Comparison of ENCODE assay signal across 1 cellular context in genomic region chr10:74056081-74056818, GRCh38.
TF ChIP-seq lines count a peak whose summit lies in the region.

No MANE protein-coding gene starts in this region.

TF ChIP-seq in GM12878, 131 proteins besides CTCF, POLR2A, EP300 and RAD21 (continued from another document and continues in another):
- TF ChIP-seq E2F8 (IDR thresholded peaks at IDR 0.05; ENCODE audit: low read depth, partially characterized antibody) (no peak), BCL11A (IDR thresholded peaks at IDR 0.05; ENCODE audit: low read depth, low read length) (peak; percentile 27; the same call in 1 of the 2 replicates), ASH2L (IDR thresholded peaks at IDR 0.05; ENCODE audit: borderline replicate concordance, low read depth) (no peak), SREBF1 (IDR thresholded peaks at IDR 0.05; ENCODE audit: low read length) (no peak), PML (IDR thresholded peaks at IDR 0.05; ENCODE audit: low read length) (no peak), GABPA (IDR thresholded peaks at IDR 0.05; ENCODE audit: low read depth) (peak; percentile 45; the same call in 1 of the 2 replicates), IKZF1 (conservative IDR thresholded peaks at IDR 0.05) (peak; percentile 76), FOXK2 (IDR thresholded peaks at IDR 0.05) (no peak), ELK1 (IDR thresholded peaks at IDR 0.05; ENCODE audit: low read depth, low read length) (no peak), MAX (IDR thresholded peaks at IDR 0.05; ENCODE audit: low read depth, low read length) (no peak), TAF1 (IDR thresholded peaks at IDR 0.05; ENCODE audit: borderline replicate concordance, low read depth, low read length) (no peak), SPI1 (IDR thresholded peaks at IDR 0.05; ENCODE audit: borderline replicate concordance, insufficient read depth, low read depth, low read length) (no peak), NRF1 (conservative IDR thresholded peaks at IDR 0.05; ENCODE audit: low read depth, low read length) (no peak), IRF3 (IDR thresholded peaks at IDR 0.05) (no peak), RBBP5 (conservative IDR thresholded peaks at IDR 0.05) (no peak), TCF12 (IDR thresholded peaks at IDR 0.05; ENCODE audit: low read depth, low read length) (no peak), STAT3 (IDR thresholded peaks at IDR 0.05; ENCODE audit: low read depth, low read length) (no peak), RAD51 (IDR thresholded peaks at IDR 0.05) (no peak), CBFB (IDR thresholded peaks at IDR 0.05; ENCODE audit: low read depth) (peak; percentile 84), USF1 (IDR thresholded peaks at IDR 0.05; ENCODE audit: borderline replicate concordance, extremely low read length, insufficient read depth, low read depth, low read length) (no peak), HDAC2 (IDR thresholded peaks at IDR 0.05) (no peak), ZBED1 (IDR thresholded peaks at IDR 0.05; ENCODE audit: borderline replicate concordance) (0 out of 2 replicates have a peak, but pooled peaks have one; percentile 64), ATF3 (IDR thresholded peaks at IDR 0.05; ENCODE audit: borderline replicate concordance, extremely low read depth, low read depth, low read length) (no peak), NR2F1 (conservative IDR thresholded peaks at IDR 0.05) (no peak), HDGF (IDR thresholded peaks at IDR 0.05) (no peak), CREM (IDR thresholded peaks at IDR 0.05; ENCODE audit: low read depth) (peak; percentile 60; the same call in 1 of the 2 replicates), HSF1 (IDR thresholded peaks at IDR 0.05; ENCODE audit: low read depth, low read length) (no peak), TCF7 (IDR thresholded peaks at IDR 0.05; ENCODE audit: borderline replicate concordance) (peak; percentile 54), RCOR1 (conservative IDR thresholded peaks at IDR 0.05; ENCODE audit: low read depth, low read length) (no peak), SIX5 (IDR thresholded peaks at IDR 0.05; ENCODE audit: low read depth, low read length, severe bottlenecking) (no peak), E4F1 (IDR thresholded peaks at IDR 0.05; ENCODE audit: borderline replicate concordance, partially characterized antibody) (no peak), SREBF2 (IDR thresholded peaks at IDR 0.05; ENCODE audit: low read length) (no peak), NR2C2 (IDR thresholded peaks at IDR 0.05; ENCODE audit: borderline replicate concordance, control insufficient read depth, insufficient read length, low read depth) (no peak)
- TF ChIP-seq, protein P1, sequence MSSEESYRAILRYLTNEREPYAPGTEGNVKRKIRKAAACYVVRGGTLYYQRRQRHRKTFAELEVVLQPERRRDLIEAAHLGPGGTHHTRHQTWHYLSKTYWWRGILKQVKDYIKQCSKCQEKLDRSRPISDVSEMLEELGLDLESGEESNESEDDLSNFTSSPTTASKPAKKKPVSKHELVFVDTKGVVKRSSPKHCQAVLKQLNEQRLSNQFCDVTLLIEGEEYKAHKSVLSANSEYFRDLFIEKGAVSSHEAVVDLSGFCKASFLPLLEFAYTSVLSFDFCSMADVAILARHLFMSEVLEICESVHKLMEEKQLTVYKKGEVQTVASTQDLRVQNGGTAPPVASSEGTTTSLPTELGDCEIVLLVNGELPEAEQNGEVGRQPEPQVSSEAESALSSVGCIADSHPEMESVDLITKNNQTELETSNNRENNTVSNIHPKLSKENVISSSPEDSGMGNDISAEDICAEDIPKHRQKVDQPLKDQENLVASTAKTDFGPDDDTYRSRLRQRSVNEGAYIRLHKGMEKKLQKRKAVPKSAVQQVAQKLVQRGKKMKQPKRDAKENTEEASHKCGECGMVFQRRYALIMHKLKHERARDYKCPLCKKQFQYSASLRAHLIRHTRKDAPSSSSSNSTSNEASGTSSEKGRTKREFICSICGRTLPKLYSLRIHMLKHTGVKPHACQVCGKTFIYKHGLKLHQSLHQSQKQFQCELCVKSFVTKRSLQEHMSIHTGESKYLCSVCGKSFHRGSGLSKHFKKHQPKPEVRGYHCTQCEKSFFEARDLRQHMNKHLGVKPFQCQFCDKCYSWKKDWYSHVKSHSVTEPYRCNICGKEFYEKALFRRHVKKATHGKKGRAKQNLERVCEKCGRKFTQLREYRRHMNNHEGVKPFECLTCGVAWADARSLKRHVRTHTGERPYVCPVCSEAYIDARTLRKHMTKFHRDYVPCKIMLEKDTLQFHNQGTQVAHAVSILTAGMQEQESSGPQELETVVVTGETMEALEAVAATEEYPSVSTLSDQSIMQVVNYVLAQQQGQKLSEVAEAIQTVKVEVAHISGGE (CRISPR knock-in tag; IDR thresholded peaks at IDR 0.05) = no peak
- TF ChIP-seq, protein P2, sequence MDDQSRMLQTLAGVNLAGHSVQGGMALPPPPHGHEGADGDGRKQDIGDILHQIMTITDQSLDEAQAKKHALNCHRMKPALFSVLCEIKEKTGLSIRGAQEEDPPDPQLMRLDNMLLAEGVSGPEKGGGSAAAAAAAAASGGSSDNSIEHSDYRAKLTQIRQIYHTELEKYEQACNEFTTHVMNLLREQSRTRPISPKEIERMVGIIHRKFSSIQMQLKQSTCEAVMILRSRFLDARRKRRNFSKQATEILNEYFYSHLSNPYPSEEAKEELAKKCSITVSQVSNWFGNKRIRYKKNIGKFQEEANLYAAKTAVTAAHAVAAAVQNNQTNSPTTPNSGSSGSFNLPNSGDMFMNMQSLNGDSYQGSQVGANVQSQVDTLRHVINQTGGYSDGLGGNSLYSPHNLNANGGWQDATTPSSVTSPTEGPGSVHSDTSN (IDR thresholded peaks at IDR 0.05; ENCODE audit: insufficient replicate concordance, low read depth, low read length) = no peak
- TF ChIP-seq, protein P3, sequence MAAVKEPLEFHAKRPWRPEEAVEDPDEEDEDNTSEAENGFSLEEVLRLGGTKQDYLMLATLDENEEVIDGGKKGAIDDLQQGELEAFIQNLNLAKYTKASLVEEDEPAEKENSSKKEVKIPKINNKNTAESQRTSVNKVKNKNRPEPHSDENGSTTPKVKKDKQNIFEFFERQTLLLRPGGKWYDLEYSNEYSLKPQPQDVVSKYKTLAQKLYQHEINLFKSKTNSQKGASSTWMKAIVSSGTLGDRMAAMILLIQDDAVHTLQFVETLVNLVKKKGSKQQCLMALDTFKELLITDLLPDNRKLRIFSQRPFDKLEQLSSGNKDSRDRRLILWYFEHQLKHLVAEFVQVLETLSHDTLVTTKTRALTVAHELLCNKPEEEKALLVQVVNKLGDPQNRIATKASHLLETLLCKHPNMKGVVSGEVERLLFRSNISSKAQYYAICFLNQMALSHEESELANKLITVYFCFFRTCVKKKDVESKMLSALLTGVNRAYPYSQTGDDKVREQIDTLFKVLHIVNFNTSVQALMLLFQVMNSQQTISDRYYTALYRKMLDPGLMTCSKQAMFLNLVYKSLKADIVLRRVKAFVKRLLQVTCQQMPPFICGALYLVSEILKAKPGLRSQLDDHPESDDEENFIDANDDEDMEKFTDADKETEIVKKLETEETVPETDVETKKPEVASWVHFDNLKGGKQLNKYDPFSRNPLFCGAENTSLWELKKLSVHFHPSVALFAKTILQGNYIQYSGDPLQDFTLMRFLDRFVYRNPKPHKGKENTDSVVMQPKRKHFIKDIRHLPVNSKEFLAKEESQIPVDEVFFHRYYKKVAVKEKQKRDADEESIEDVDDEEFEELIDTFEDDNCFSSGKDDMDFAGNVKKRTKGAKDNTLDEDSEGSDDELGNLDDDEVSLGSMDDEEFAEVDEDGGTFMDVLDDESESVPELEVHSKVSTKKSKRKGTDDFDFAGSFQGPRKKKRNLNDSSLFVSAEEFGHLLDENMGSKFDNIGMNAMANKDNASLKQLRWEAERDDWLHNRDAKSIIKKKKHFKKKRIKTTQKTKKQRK (IDR thresholded peaks at IDR 0.05; ENCODE audit: low read depth, low read length) = no peak
